ENCODE assay signal across 23 cellular contexts in genomic region chr17:32460054-32460453, GRCh38.
"Had no signal": no experiment of that assay in that cellular context is flagged by ENCODE, and none has a peak within 500 bp of the region (broad histone marks: within the 10 kb centered on the region; RNA-seq: fewer than 3 reads in every experiment).

No MANE protein-coding gene starts in this region.

- H3K4me3 Mint-ChIP-seq: brain; central memory CD8-positive, alpha-beta T cell had no signal

- H3K27me3 Mint-ChIP-seq: brain; central memory CD8-positive, alpha-beta T cell had no signal

- DNase-seq: activated CD4-positive, alpha-beta T cell treated with anti-CD3 and anti-CD28 coated beads for 48 hours; activated CD4-positive, alpha-beta T cell treated with anti-CD3 and anti-CD28 coated beads, Interleukin-2, amount 50 U/mL, for 4 hours; activated CD4-positive, CD25-positive, alpha-beta regulatory T cell treated with anti-CD3 and anti-CD28 coated beads, Interleukin-2, amount 50 U/mL, for 72 hours; activated CD8-positive, alpha-beta memory T cell treated with anti-CD3 and anti-CD28 coated beads, Interleukin-2, amount 50 U/mL, for 48 hours; activated effector memory CD4-positive, alpha-beta T cell treated with Interleukin-2 at 50 U/mL for 16 hours; activated naive CD4-positive, alpha-beta T cell; amygdala; cortex of kidney; Karpas-422; MM.1S; NCI-H1105 treated with DMSO at 0.1 percent for 48 hours; NCI-H1436 treated with DMSO at 0.1 percent for 48 hours; NCI-H187; NCI-H2081; NCI-H510A treated with DMSO at 0.1 percent for 48 hours; NCI-H69; Peyer's patch; Right ventricle myocardium superior; SJCRH30; SK-N-SH; T-helper 1 cell had no signal

- H3K9me3 Mint-ChIP-seq: brain; central memory CD8-positive, alpha-beta T cell had no signal
